Comparison of ENCODE assay signal across 19 cellular contexts in the genomic region with DNA sequence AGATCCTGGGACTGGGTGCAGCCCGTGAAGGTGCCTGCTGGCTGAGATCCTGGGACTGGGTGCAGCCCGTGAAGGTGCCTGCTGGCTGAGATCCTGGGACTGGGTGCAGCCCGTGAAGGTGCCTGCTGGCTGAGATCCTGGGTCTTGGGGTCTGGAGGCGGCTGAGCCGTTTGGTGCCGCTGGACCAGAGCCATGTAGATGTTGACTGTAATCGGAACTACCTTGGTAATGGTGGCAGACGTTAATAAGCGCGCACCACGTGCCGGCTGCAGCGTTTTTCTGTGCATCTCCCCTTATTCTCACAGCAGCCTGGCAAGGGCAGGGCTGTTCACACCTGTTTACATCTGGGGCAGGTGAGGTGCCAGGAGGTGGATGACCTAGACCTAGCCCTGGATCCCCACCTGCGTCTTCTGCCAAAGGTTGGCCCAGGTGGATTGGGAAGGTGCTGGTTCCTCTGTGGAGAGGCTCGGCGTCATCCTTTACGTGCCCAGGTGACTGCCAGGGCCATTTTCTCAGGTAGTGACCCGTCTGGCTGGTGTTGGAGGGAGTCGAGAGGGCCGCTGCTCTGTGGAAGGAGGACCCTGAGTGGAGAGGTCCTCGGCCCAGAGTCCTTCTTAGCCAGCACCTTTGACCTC.
DNase-seq lines count a peak whose midpoint lies in the region; ATAC-seq and TF ChIP-seq lines count a peak whose summit lies in the region.
"Had no signal": no experiment of that assay in that cellular context is flagged by ENCODE, and none has a peak within 500 bp of the region (broad histone marks: within the 10 kb centered on the region; RNA-seq: fewer than 3 reads in every experiment).

No MANE protein-coding gene starts in this region.

- 20 to 97% methylated on average over 1 to 11 of the region's 21 CpGs for WGBS in esophagus squamous epithelium, 2 donors
- 69% methylated on average over 20 of the region's 21 CpGs for WGBS in prostate gland

- H3K27ac ChIP-seq in esophagus squamous epithelium (peak overlapping the region; percentile 50 to 85 (median 72)), prostate gland (no peak overlapping the region)
- H3K27ac ChIP-seq: RWPE1, SJCRH30 had no signal

- H3K9me3 ChIP-seq in esophagus squamous epithelium, result no peaks in the 10 kb centered on the region
- no peaks in the 10 kb centered on the region for H3K9me3 ChIP-seq in prostate gland
- H3K9me3 ChIP-seq: SJCRH30 had no signal

- H3K4me1 ChIP-seq in esophagus squamous epithelium, result peaks cover 15 to 38% (median 21%) of the 10 kb centered on the region in 3 donors
- H3K4me1 ChIP-seq in prostate gland (replicated peaks), result peaks cover 19% of the 10 kb centered on the region
- H3K4me1 ChIP-seq: SJCRH30 had no signal

- intact Hi-C loops in Right ventricle myocardium inferior (cut with DNase I) (no loop called here), left ventricle myocardium superior (cut with micrococcal nuclease) (no loop called here), esophagus squamous epithelium (cut with DNase I) (no loop called here), prostate gland (cut with DNase I) (no loop called here)

- DNase-seq in Right ventricle myocardium inferior (ENCODE audit: missing footprints), result peak; percentile 51
- DNase-seq in left ventricle myocardium superior, result no peak
- DNase-seq in esophagus squamous epithelium (lab: John Stamatoyannopoulos, UW), result no peak
- peak; percentile 91 for DNase-seq in prostate gland (ENCODE audit: low spot score)
- DNase-seq in T1000 (lab: John Stamatoyannopoulos, UW), result no peak
- DNase-seq in activated gamma-delta T cell (lab: John Stamatoyannopoulos, UW), result no peak
- no peak for DNase-seq in stimulated activated CD4-positive, alpha-beta T cell treated with anti-CD3 and anti-CD28 coated beads, Interleukin-4, amount 100 ng/mL, for 24 hours
- DNase-seq: 8988T; CD8-positive, alpha-beta T cell; DMS79 treated with DMSO at 0.1 percent for 48 hours; KBM-7; NCI-H1048; NCI-H1436 treated with DMSO at 0.1 percent for 48 hours; NCI-H2029 treated with DMSO at 0.1 percent for 48 hours; NCI-H748 treated with DMSO at 0.1 percent for 48 hours; PC-3; SJCRH30 had no signal

- no peak for TF ChIP-seq POLR2A in esophagus squamous epithelium (IDR thresholded peaks at IDR 0.05)
- TF ChIP-seq POLR2A in prostate gland (IDR thresholded peaks at IDR 0.05), result no peak

- H3K36me3 ChIP-seq in esophagus squamous epithelium (no peaks in the 10 kb centered on the region), prostate gland (no peaks in the 10 kb centered on the region)
- H3K36me3 ChIP-seq: SJCRH30 had no signal

- no peak overlapping the region for H3K4me3 ChIP-seq in esophagus squamous epithelium
- H3K4me3 ChIP-seq in prostate gland, result no peak overlapping the region
- H3K4me3 ChIP-seq: SJCRH30 had no signal

- TF ChIP-seq CTCF in esophagus squamous epithelium (IDR thresholded peaks at IDR 0.05) (no peak), prostate gland (IDR thresholded peaks at IDR 0.05) (no peak)

- H3K27me3 ChIP-seq in esophagus squamous epithelium, result no peaks in the 10 kb centered on the region
- no peaks in the 10 kb centered on the region for H3K27me3 ChIP-seq in prostate gland (replicated peaks; ENCODE audit: insufficient read depth)
- H3K27me3 ChIP-seq: SJCRH30 had no signal

- ATAC-seq in Right ventricle myocardium inferior (no peak), left ventricle myocardium superior (no peak), GM19324 (IDR thresholded peaks at IDR 0.05; ENCODE audit: low FRiP score, unreplicated experiment) (no peak)
- ATAC-seq: CD8-positive, alpha-beta T cell; PC-3 had no signal

Comparison
In these comparisons a context has a peak if more than half of its experiments do, and no peak if none do; other contexts are left out.
1. DNase-seq: peak in Right ventricle myocardium inferior (single experiment) and prostate gland (single experiment); none in left ventricle myocardium superior (single experiment), esophagus squamous epithelium (single experiment), T1000 (single experiment), activated gamma-delta T cell (single experiment) and stimulated activated CD4-positive, alpha-beta T cell treated with anti-CD3 and anti-CD28 coated beads, Interleukin-4, amount 100 ng/mL, for 24 hours (single experiment).
2. H3K27ac ChIP-seq: peak in esophagus squamous epithelium (4 of 4); none in prostate gland (0 of 2).